In the genomic region with DNA sequence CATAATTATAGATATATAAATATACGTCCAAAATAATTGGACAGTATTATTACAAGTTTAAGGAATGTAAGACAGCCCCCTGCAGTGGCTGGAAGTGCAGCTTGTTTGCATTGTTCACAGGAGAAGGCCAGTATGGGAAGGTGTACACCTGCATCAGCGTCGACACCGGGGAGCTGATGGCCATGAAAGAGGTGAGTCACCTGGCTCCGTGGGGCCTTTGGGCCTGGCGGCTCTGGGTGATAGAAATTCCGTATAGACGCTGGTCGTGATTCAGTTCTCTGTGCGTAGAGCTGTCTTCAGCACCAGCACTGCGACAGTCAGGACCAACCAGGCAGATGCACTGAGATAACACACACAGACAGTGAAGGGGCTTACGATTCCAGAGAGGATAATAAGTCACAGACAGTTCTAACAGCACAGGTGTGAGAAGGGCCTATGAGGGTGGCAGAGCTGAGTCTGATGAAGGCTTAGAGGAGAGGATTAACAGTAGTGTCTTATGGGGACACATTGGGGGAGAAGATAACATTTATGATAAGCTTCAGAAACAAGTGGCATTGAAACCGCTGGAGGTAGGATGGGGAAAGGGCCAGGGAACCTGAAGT, we compare ENCODE assay signal across 23 cellular contexts.
A peak's percentile ranks its signal among the peaks of the same experiment; 100 is the strongest.
DNase-seq lines count a peak whose midpoint lies in the region; ATAC-seq and TF ChIP-seq lines count a peak whose summit lies in the region.
"Had no signal": no experiment of that assay in that cellular context is flagged by ENCODE, and none has a peak within 500 bp of the region (broad histone marks: within the 10 kb centered on the region; RNA-seq: fewer than 3 reads in every experiment).

No MANE protein-coding gene starts in this region.

- H3K27me3 Mint-ChIP-seq in central memory CD8-positive, alpha-beta T cell: no peaks in the 10 kb centered on the region
- H3K27me3 Mint-ChIP-seq in neural crest cell (ENCODE audit: low read depth): no peaks in the 10 kb centered on the region
- no peaks in the 10 kb centered on the region for H3K27me3 Mint-ChIP-seq in naive thymus-derived CD8-positive, alpha-beta T cell

- DNase-seq in NCI-H82 (lab: John Stamatoyannopoulos, UW) (peak; percentile 44), NCI-H82 treated with DMSO at 0.1 percent for 48 hours (lab: John Stamatoyannopoulos, UW; ENCODE audit: unreplicated experiment) (no peak), neural crest cell (ENCODE audit: low read depth, low spot score) (no peak), DMS153 treated with DMSO at 0.1 percent for 48 hours (lab: John Stamatoyannopoulos, UW; ENCODE audit: unreplicated experiment) (no peak), esophagus muscularis mucosa (ENCODE audit: extremely low spot score) (no peak)
- DNase-seq in central memory CD8-positive, alpha-beta T cell (ENCODE audit: low spot score in 2 of 2): no peak
- DNase-seq in naive thymus-derived CD8-positive, alpha-beta T cell: no peak
- DNase-seq: 8988T, ACHN, BE2C, Caco-2, DND-41, Karpas-422, NCI-H1092 treated with DMSO at 0.1 percent for 48 hours, NCI-H1436, NCI-H1930, NCI-H2107, NCI-H524, NCI-H748 treated with DMSO at 0.1 percent for 48 hours, Right ventricle myocardium superior, RPMI8226 had no signal

- H3K36me3 ChIP-seq in esophagus muscularis mucosa: peaks cover 55 to 100% (median 86%) of the 10 kb centered on the region in 4 donors

- no peaks in the 10 kb centered on the region for H3K4me1 Mint-ChIP-seq in central memory CD8-positive, alpha-beta T cell
- H3K4me1 Mint-ChIP-seq in neural crest cell: no peaks in the 10 kb centered on the region
- H3K4me1 Mint-ChIP-seq in naive thymus-derived CD8-positive, alpha-beta T cell: peaks cover 7 to 24% (median 18%) of the 10 kb centered on the region in 4 donors

- H3K27ac Mint-ChIP-seq in central memory CD8-positive, alpha-beta T cell (ENCODE audit: low read depth): peak overlapping the region; percentile 18
- H3K27ac Mint-ChIP-seq in neural crest cell (ENCODE audit: unreplicated experiment): peak overlapping the region; percentile 68
- peak overlapping the region in 3 of 10 donors; percentile 14 to 60 (median 31) for H3K27ac Mint-ChIP-seq in naive thymus-derived CD8-positive, alpha-beta T cell

- POLR2A ChIA-PET in naive thymus-derived CD8-positive, alpha-beta T cell (lab: Charles Lee): no interaction called here

- H3K9me3 ChIP-seq in esophagus muscularis mucosa: no peaks in the 10 kb centered on the region
- H3K9me3 ChIP-seq: BE2C, Caco-2, SJSA1 had no signal

- H3K27ac ChIP-seq in esophagus muscularis mucosa (replicated peaks in 1 of 4): no peak overlapping the region

- no peaks in the 10 kb centered on the region for H3K27me3 ChIP-seq in esophagus muscularis mucosa
- H3K27me3 ChIP-seq: BE2C, SJSA1 had no signal

- intact Hi-C loops in esophagus muscularis mucosa (cut with DNase I): no loop called here

- no peak overlapping the region for H3K4me3 ChIP-seq in esophagus muscularis mucosa
- H3K4me3 ChIP-seq: SJSA1 had no signal

- H3K9me3 Mint-ChIP-seq in central memory CD8-positive, alpha-beta T cell: no peaks in the 10 kb centered on the region
- H3K9me3 Mint-ChIP-seq in neural crest cell: no peaks in the 10 kb centered on the region
- no peaks in the 10 kb centered on the region for H3K9me3 Mint-ChIP-seq in naive thymus-derived CD8-positive, alpha-beta T cell

- ATAC-seq in central memory CD8-positive, alpha-beta T cell (replicated peaks; ENCODE audit: extremely low read depth, poor library complexity, severe bottlenecking): no peak
- ATAC-seq in HG02884 (IDR thresholded peaks at IDR 0.05; ENCODE audit: unreplicated experiment): no peak
- no peak for ATAC-seq in naive thymus-derived CD8-positive, alpha-beta T cell

- no peak for TF ChIP-seq EP300 in esophagus muscularis mucosa (IDR thresholded peaks at IDR 0.05)

- H3K36me3 Mint-ChIP-seq in central memory CD8-positive, alpha-beta T cell (ENCODE audit: insufficient read depth): peaks cover 65% of the 10 kb centered on the region
- peaks cover 46% of the 10 kb centered on the region for H3K36me3 Mint-ChIP-seq in neural crest cell (ENCODE audit: low read depth)
- H3K36me3 Mint-ChIP-seq in naive thymus-derived CD8-positive, alpha-beta T cell: peaks cover 13 to 100% (median 52%) of the 10 kb centered on the region in 3 donors

- TF ChIP-seq POLR2A in esophagus muscularis mucosa (IDR thresholded peaks at IDR 0.05; ENCODE audit: low read depth): no peak

- H3K4me1 ChIP-seq in esophagus muscularis mucosa: no peaks in the 10 kb centered on the region
- H3K4me1 ChIP-seq: BE2C, Caco-2 had no signal

- H3K4me3 Mint-ChIP-seq in central memory CD8-positive, alpha-beta T cell: no peak overlapping the region
- no peak overlapping the region for H3K4me3 Mint-ChIP-seq in neural crest cell
- no peak overlapping the region for H3K4me3 Mint-ChIP-seq in naive thymus-derived CD8-positive, alpha-beta T cell

- TF ChIP-seq CTCF in neural crest cell (conservative IDR thresholded peaks at IDR 0.05): no peak
- no peak for TF ChIP-seq CTCF in esophagus muscularis mucosa (IDR thresholded peaks at IDR 0.05)

- 94% methylated on average over 10 of the region's 13 CpGs for WGBS in esophagus muscularis mucosa
